Comparison of ENCODE assay signal across 27 cellular contexts in genomic region chr3:58965870-58966269, GRCh38.
DNase-seq lines count a peak whose midpoint lies in the region; ATAC-seq, FAIRE-seq and TF ChIP-seq lines count a peak whose summit lies in the region.
"Had no signal": no experiment of that assay in that cellular context is flagged by ENCODE, and none has a peak within 500 bp of the region (broad histone marks: within the 10 kb centered on the region; RNA-seq: fewer than 3 reads in every experiment).

No MANE protein-coding gene starts in this region.

- H3K4me2 ChIP-seq in mammary epithelial cell (ENCODE audit: insufficient read depth, low read depth, low read length) (no peak overlapping the region), astrocyte (ENCODE audit: low read length) (no peak overlapping the region), skeletal muscle satellite cell (ENCODE audit: low read length) (no peak overlapping the region)

- WGBS in mammary epithelial cell (ENCODE audit: low coverage, missing lambda C conversion rate), result 46% methylated on average over 2 of the region's 2 CpGs

- dilution Hi-C loops in mammary epithelial cell (cut with HindIII; ENCODE audit: low sequenced_read_pairs), result no loop called here

- no peak for DNase-seq in mammary epithelial cell
- no peak for DNase-seq in breast epithelium (ENCODE audit: low spot score in 2 of 2)
- DNase-seq in astrocyte (ENCODE audit: low read depth), result peak; percentile 34
- peak; percentile 80 for DNase-seq in fibroblast of the aortic adventitia (ENCODE audit: low read depth)
- no peak for DNase-seq in kidney glomerular epithelial cell (lab: John Stamatoyannopoulos, UW)
- DNase-seq: activated CD4-positive, alpha-beta T cell treated with anti-CD3 and anti-CD28 coated beads, Interleukin-2, amount 50 U/mL, for 1 hour; activated naive CD4-positive, alpha-beta T cell treated with anti-CD3 and anti-CD28 coated beads, Interleukin-2, amount 50 U/mL, for 16 hours; anterior cingulate cortex; DND-41; effector CD4-positive, alpha-beta T cell; islet precursor cell; NCI-H1105; NCI-H2029 treated with DMSO at 0.1 percent for 48 hours; NCI-H226; NCI-H82; T1000 had no signal

- BruUV-seq in mammary epithelial cell (replicated peaks; lab: Mats Ljungman, UMichigan), result no TSS peak

- H3K36me3 Mint-ChIP-seq in astrocyte (ENCODE audit: low read depth, unreplicated experiment), result no peaks in the 10 kb centered on the region
- H3K36me3 Mint-ChIP-seq: stimulated activated effector memory CD8-positive, alpha-beta T cell treated with anti-CD3 and anti-CD28 coated beads, Interleukin-12 subunit alpha, Interleukin-12 subunit beta, amount 100 ng/mL, for 72 hours; WTC11 had no signal

- FAIRE-seq in astrocyte (lab: Jason Lieb, UNC), result no peak

- intact Hi-C loops in mammary epithelial cell (cut with micrococcal nuclease) (no loop called here), breast epithelium (cut with DNase I; ENCODE audit: low total_unique reads) (no loop called here)

- H4K20me1 ChIP-seq in mammary epithelial cell (ENCODE audit: insufficient read depth, low read length) (no peaks in the 10 kb centered on the region), astrocyte (ENCODE audit: insufficient read depth, low read length) (no peaks in the 10 kb centered on the region)

- in situ Hi-C loops in mammary epithelial cell (cut with MboI; ENCODE audit: low sequenced_read_pairs in 2 of 2), result no loop called here

- H3K27me3 ChIP-seq in mammary epithelial cell (ENCODE audit: insufficient read depth, low read length) (no peaks in the 10 kb centered on the region), breast epithelium (no peaks in the 10 kb centered on the region), astrocyte (ENCODE audit: insufficient read depth, low read length) (no peaks in the 10 kb centered on the region), skeletal muscle satellite cell (ENCODE audit: control insufficient read depth, insufficient read depth, low read length) (no peaks in the 10 kb centered on the region)

- H3K4me1 Mint-ChIP-seq in astrocyte (ENCODE audit: low read depth, unreplicated experiment), result peaks cover 2% of the 10 kb centered on the region
- H3K4me1 Mint-ChIP-seq: stimulated activated effector memory CD8-positive, alpha-beta T cell treated with anti-CD3 and anti-CD28 coated beads, Interleukin-12 subunit alpha, Interleukin-12 subunit beta, amount 100 ng/mL, for 72 hours had no signal

- H3K27ac ChIP-seq in mammary epithelial cell (ENCODE audit: insufficient read depth, low read depth, low read length) (no peak overlapping the region), breast epithelium (no peak overlapping the region), astrocyte (ENCODE audit: low read depth, low read length) (no peak overlapping the region)
- H3K27ac ChIP-seq: 22Rv1, C4-2B, epithelial cell of prostate, prostate gland, skin epidermis had no signal

- no peaks in the 10 kb centered on the region for H3K9me3 ChIP-seq in mammary epithelial cell (replicated peaks; ENCODE audit: insufficient read depth, low read length)
- H3K9me3 ChIP-seq in breast epithelium, result no peaks in the 10 kb centered on the region
- H3K9me3 ChIP-seq in astrocyte (ENCODE audit: insufficient read depth, low read depth, low read length), result no peaks in the 10 kb centered on the region
- no peaks in the 10 kb centered on the region for H3K9me3 ChIP-seq in skeletal muscle satellite cell (replicated peaks; ENCODE audit: low read length)
- H3K9me3 ChIP-seq: prostate gland had no signal

- H3K79me2 ChIP-seq in mammary epithelial cell (ENCODE audit: insufficient read depth, low read length), result no peaks in the 10 kb centered on the region
- no peaks in the 10 kb centered on the region for H3K79me2 ChIP-seq in astrocyte (ENCODE audit: insufficient read depth, low read length)

- CTCF ChIA-PET in mammary epithelial cell (lab: Charles Lee; ENCODE audit: low non-redundant PET), result no interaction called here

- no peaks in the 10 kb centered on the region for H3K9me3 Mint-ChIP-seq in astrocyte (ENCODE audit: unreplicated experiment)
- H3K9me3 Mint-ChIP-seq: activated T-helper 1 cell treated with anti-CD3 and anti-CD28 coated beads, Interleukin-12 subunit alpha, Interleukin-12 subunit beta, Interleukin-2, Interleukin-4 antibody, amounts not matched to agents 30 ng/mL and 10 ng/mL and 1 ng/mL, durations not matched to agents 14 hours and 24 hours and 36 hours; stimulated activated effector memory CD8-positive, alpha-beta T cell treated with anti-CD3 and anti-CD28 coated beads, Interleukin-12 subunit alpha, Interleukin-12 subunit beta, amount 100 ng/mL, for 72 hours had no signal

- H3K4me3 Mint-ChIP-seq in astrocyte (ENCODE audit: unreplicated experiment), result no peak overlapping the region
- H3K4me3 Mint-ChIP-seq: activated T-helper 1 cell treated with anti-CD3 and anti-CD28 coated beads, Interleukin-12 subunit alpha, Interleukin-12 subunit beta, Interleukin-2, Interleukin-4 antibody, amounts not matched to agents 30 ng/mL and 10 ng/mL and 1 ng/mL, durations not matched to agents 14 hours and 24 hours and 36 hours; stimulated activated effector memory CD8-positive, alpha-beta T cell treated with anti-CD3 and anti-CD28 coated beads, Interleukin-12 subunit alpha, Interleukin-12 subunit beta, amount 100 ng/mL, for 72 hours; WTC11 had no signal

- ATAC-seq in GM19328 (IDR thresholded peaks at IDR 0.05; ENCODE audit: unreplicated experiment) (no peak), HG02884 (IDR thresholded peaks at IDR 0.05; ENCODE audit: unreplicated experiment) (no peak)
- ATAC-seq: stimulated activated effector memory CD8-positive, alpha-beta T cell treated with anti-CD3 and anti-CD28 coated beads, Interleukin-12 subunit alpha, Interleukin-12 subunit beta, amount 100 ng/mL, for 72 hours; WTC11 had no signal

- TF ChIP-seq CTCF in mammary epithelial cell (conservative IDR thresholded peaks at IDR 0.05 in 1 of 2, IDR thresholded peaks at IDR 0.05 in 1 of 2; ENCODE audit: extremely low read depth in 1 of 2, insufficient read depth in 1 of 2, low read depth in 1 of 2, low read length in 2 of 2), result no peak
- no peak for TF ChIP-seq CTCF in breast epithelium (IDR thresholded peaks at IDR 0.05)
- no peak for TF ChIP-seq CTCF in astrocyte (IDR thresholded peaks at IDR 0.05; ENCODE audit: insufficient read depth, low read depth, low read length)
- TF ChIP-seq CTCF in fibroblast of the aortic adventitia (IDR thresholded peaks at IDR 0.05; ENCODE audit: insufficient read depth, low read length), result no peak

- no peaks in the 10 kb centered on the region for H3K27me3 Mint-ChIP-seq in astrocyte (ENCODE audit: low read depth, unreplicated experiment)

- peak overlapping the region; percentile 44 for H2AFZ ChIP-seq in mammary epithelial cell (ENCODE audit: low read depth, low read length)
- peak overlapping the region; percentile 24 for H2AFZ ChIP-seq in astrocyte (ENCODE audit: low read depth, low read length)

- H3K4me3 ChIP-seq in mammary epithelial cell (replicated peaks in 1 of 3; ENCODE audit: insufficient read depth in 1 of 3, low read depth in 2 of 3, low read length in 3 of 3) (no peak overlapping the region), breast epithelium (no peak overlapping the region), astrocyte (ENCODE audit: insufficient read depth, low read depth, low read length) (no peak overlapping the region), fibroblast of the aortic adventitia (ENCODE audit: low read depth, low read length) (no peak overlapping the region), skeletal muscle satellite cell (ENCODE audit: low read length) (no peak overlapping the region)
- H3K4me3 ChIP-seq: prostate gland, skin epidermis had no signal

- H3K9ac ChIP-seq in mammary epithelial cell (ENCODE audit: insufficient read depth, low read length) (no peak overlapping the region), astrocyte (ENCODE audit: low read length) (no peak overlapping the region), skeletal muscle satellite cell (ENCODE audit: low read depth, low read length) (peak overlapping the region; percentile 50)

- H3K27ac Mint-ChIP-seq in astrocyte (ENCODE audit: unreplicated experiment), result peak overlapping the region; percentile 64
- H3K27ac Mint-ChIP-seq: activated T-helper 1 cell treated with anti-CD3 and anti-CD28 coated beads, Interleukin-12 subunit alpha, Interleukin-12 subunit beta, Interleukin-2, Interleukin-4 antibody, amounts not matched to agents 30 ng/mL and 10 ng/mL and 1 ng/mL, durations not matched to agents 14 hours and 24 hours and 36 hours; stimulated activated effector memory CD8-positive, alpha-beta T cell treated with anti-CD3 and anti-CD28 coated beads, Interleukin-12 subunit alpha, Interleukin-12 subunit beta, amount 100 ng/mL, for 72 hours; WTC11 had no signal

- no peaks in the 10 kb centered on the region for H3K4me1 ChIP-seq in mammary epithelial cell (ENCODE audit: insufficient read depth, low read length)
- no peaks in the 10 kb centered on the region for H3K4me1 ChIP-seq in breast epithelium
- peaks cover 8% of the 10 kb centered on the region for H3K4me1 ChIP-seq in astrocyte (ENCODE audit: insufficient read depth, low read length)
- H3K4me1 ChIP-seq in skeletal muscle satellite cell (ENCODE audit: control insufficient read depth, insufficient read depth, low read length), result peaks cover 38% of the 10 kb centered on the region
- H3K4me1 ChIP-seq: prostate gland had no signal

- TF ChIP-seq POLR2A in breast epithelium (IDR thresholded peaks at IDR 0.05), result no peak

- no peaks in the 10 kb centered on the region for H3K36me3 ChIP-seq in mammary epithelial cell (ENCODE audit: insufficient read depth, low read length)
- no peaks in the 10 kb centered on the region for H3K36me3 ChIP-seq in breast epithelium
- no peaks in the 10 kb centered on the region for H3K36me3 ChIP-seq in astrocyte (ENCODE audit: insufficient read depth, low read length)
- no peaks in the 10 kb centered on the region for H3K36me3 ChIP-seq in skeletal muscle satellite cell (ENCODE audit: insufficient read depth, low read length)
- H3K36me3 ChIP-seq: prostate gland had no signal

Comparison
In these comparisons a context has a peak if more than half of its experiments do, and no peak if none do; other contexts are left out.
1. DNase-seq: peak in astrocyte (single experiment) and fibroblast of the aortic adventitia (single experiment); none in mammary epithelial cell (single experiment), breast epithelium (0 of 2) and kidney glomerular epithelial cell (single experiment).